Comparison of ENCODE assay signal across 9 cellular contexts in the genomic region with DNA sequence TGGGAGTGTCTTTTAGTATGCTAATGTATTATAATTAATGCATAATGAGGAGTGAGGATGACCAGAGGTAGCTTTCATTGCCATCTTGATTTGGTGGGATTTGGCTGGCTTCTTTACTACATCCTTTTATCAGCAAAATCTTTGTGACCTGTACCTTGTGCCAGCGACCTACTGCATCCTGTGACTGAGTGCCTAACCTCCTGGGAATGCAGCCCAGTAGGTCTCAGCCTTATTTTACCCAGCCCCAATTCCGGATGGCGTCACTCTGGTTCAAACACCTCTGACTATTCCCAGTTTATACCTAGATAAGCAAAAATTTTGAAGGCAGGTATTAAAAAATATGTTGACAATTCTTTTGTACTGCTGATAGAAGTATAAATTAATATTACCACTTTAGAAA. TPM values are rescaled to one million over a fixed set of nuclear protein-coding genes. Genes with fewer than 3 reads are reported as not detected.
"Had no signal": no experiment of that assay in that cellular context is flagged by ENCODE, and none has a peak within 500 bp of the region (broad histone marks: within the 10 kb centered on the region; RNA-seq: fewer than 3 reads in every experiment).

No MANE protein-coding gene starts in this region.

- H3K4me3 Mint-ChIP-seq: HFFc6, IgD-negative memory B cell had no signal

- H3K36me3 Mint-ChIP-seq: IgD-negative memory B cell had no signal

- H3K27ac Mint-ChIP-seq: HFFc6, IgD-negative memory B cell had no signal

- DNase-seq: GM23248, GOT3, H7, HFFc6 had no signal

- ATAC-seq: HCT116, HepG2 had no signal

RNA-seq across cellular contexts. Expression of gene TMIGD1, which starts 31.6 kb away (rescaled TPM):
- total RNA-seq: GM23248, H4, H7, HepG2, HFFc6, HT1080 had no signal
